In genomic region chr10:127612-128432, GRCh38 we compare ENCODE assay signal across 8 cellular contexts. TPM values are rescaled to one million over a fixed set of nuclear protein-coding genes. Genes with fewer than 3 reads are reported as not detected.
DNase-seq lines count a peak whose midpoint lies in the region; ATAC-seq, FAIRE-seq and TF ChIP-seq lines count a peak whose summit lies in the region.

No MANE protein-coding gene starts in this region.

- intact Hi-C loops in GM12878 (cut with micrococcal nuclease; ENCODE audit: unreplicated experiment): no loop called here

- RAD21 ChIA-PET in GM12878 (lab: Charles Lee; ENCODE audit: unreplicated experiment): no interaction called here

- TF ChIP-seq RAD21 in GM12878 (IDR thresholded peaks at IDR 0.05; ENCODE audit: insufficient read depth, low read depth, low read length): no peak

- no peak for TF ChIP-seq POLR2A in GM12878 (IDR thresholded peaks at IDR 0.05; ENCODE audit: low read depth, low read length)

- no peaks in the 10 kb centered on the region for H3K27me3 ChIP-seq in CD4-positive, CD25-positive, alpha-beta regulatory T cell (ENCODE audit: control insufficient read depth, insufficient read depth, low read length)
- H3K27me3 ChIP-seq in GM12878 (replicated peaks in 1 of 2; ENCODE audit: control insufficient read depth in 2 of 2, insufficient read depth in 2 of 2, low read length in 1 of 2): no peaks in the 10 kb centered on the region
- peaks cover 8% of the 10 kb centered on the region for H3K27me3 ChIP-seq in osteoblast (ENCODE audit: insufficient read depth, low read length)

- no peak for TF ChIP-seq CTCF in GM12878 (IDR thresholded peaks at IDR 0.05 in 2 of 3, conservative IDR thresholded peaks at IDR 0.05 in 1 of 3; ENCODE audit: control insufficient read depth in 2 of 3, extremely low read depth in 1 of 3, insufficient read depth in 1 of 3, low read depth in 3 of 3, low read length in 3 of 3)
- no peak for TF ChIP-seq CTCF in osteoblast (IDR thresholded peaks at IDR 0.05; ENCODE audit: extremely low read depth, low read depth, low read length)

- H3K27ac ChIP-seq in CD4-positive, CD25-positive, alpha-beta regulatory T cell (ENCODE audit: insufficient read depth, low read length, poor library complexity, severe bottlenecking): peak overlapping the region; percentile 81
- H3K27ac ChIP-seq in GM12878 (ENCODE audit: control insufficient read depth, insufficient read depth): peak overlapping the region; percentile 43; the same call in 1 of the 2 replicates
- H3K27ac ChIP-seq in osteoblast (ENCODE audit: low read depth, low read length): no peak overlapping the region

- no peaks in the 10 kb centered on the region for H3K79me2 ChIP-seq in GM12878 (ENCODE audit: control insufficient read depth, insufficient read depth, low read length)
- no peaks in the 10 kb centered on the region for H3K79me2 ChIP-seq in osteoblast (ENCODE audit: insufficient read depth, low read length)

- 3% methylated on average over 9 of the region's 9 CpGs for WGBS in GM12878 (ENCODE audit: insufficient coverage, insufficient replicate concordance, low lambda C conversion rate, missing lambda C conversion rate)

- H3K27ac Mint-ChIP-seq in CD4-positive, CD25-positive, alpha-beta regulatory T cell: peak overlapping the region; percentile 69 to 89 (median 86)

- no peaks in the 10 kb centered on the region for H3K36me3 Mint-ChIP-seq in CD4-positive, CD25-positive, alpha-beta regulatory T cell

- H3K4me3 Mint-ChIP-seq in CD4-positive, CD25-positive, alpha-beta regulatory T cell: peak overlapping the region; percentile 88 to 94 (median 92)

- H2AFZ ChIP-seq in GM12878 (ENCODE audit: control insufficient read depth, low read depth, low read length): peak overlapping the region; percentile 29
- H2AFZ ChIP-seq in osteoblast (ENCODE audit: low read length): no peak overlapping the region

- no peak overlapping the region for H3K9ac ChIP-seq in GM12878 (ENCODE audit: control insufficient read depth, insufficient read depth, low read length)

- H3K4me1 ChIP-seq in CD4-positive, CD25-positive, alpha-beta regulatory T cell (ENCODE audit: control insufficient read depth, insufficient read depth, low read length, poor library complexity, severe bottlenecking): peaks cover 12% of the 10 kb centered on the region
- H3K4me1 ChIP-seq in GM12878 (ENCODE audit: control insufficient read depth, insufficient read depth, low read length) (no peaks in the 10 kb centered on the region), osteoblast (ENCODE audit: insufficient read depth, low read length) (peaks cover 6% of the 10 kb centered on the region)

- no peaks in the 10 kb centered on the region for H3K9me3 ChIP-seq in CD4-positive, CD25-positive, alpha-beta regulatory T cell (ENCODE audit: control insufficient read depth in 2 of 2, low read length in 2 of 2)
- H3K9me3 ChIP-seq in GM12878 (replicated peaks; ENCODE audit: control insufficient read depth, insufficient read depth, low read length): no peaks in the 10 kb centered on the region; the same call in 2 of the 3 replicates
- H3K9me3 ChIP-seq in osteoblast (ENCODE audit: low read depth, low read length): no peaks in the 10 kb centered on the region

- H3K4me3 ChIP-seq in CD4-positive, CD25-positive, alpha-beta regulatory T cell (ENCODE audit: low read depth, low read length): peak overlapping the region; percentile 95
- no peak overlapping the region for H3K4me3 ChIP-seq in GM12878
- no peak overlapping the region for H3K4me3 ChIP-seq in osteoblast (ENCODE audit: insufficient read depth, low read length)

- H3K36me3 ChIP-seq in CD4-positive, CD25-positive, alpha-beta regulatory T cell (ENCODE audit: control insufficient read depth, insufficient read depth, low read length): no peaks in the 10 kb centered on the region
- H3K36me3 ChIP-seq in GM12878 (ENCODE audit: control insufficient read depth in 2 of 2, insufficient read depth in 2 of 2, low read length in 1 of 2) (no peaks in the 10 kb centered on the region), osteoblast (ENCODE audit: insufficient read depth, low read length) (no peaks in the 10 kb centered on the region)

- peaks cover 12% of the 10 kb centered on the region for H3K27me3 Mint-ChIP-seq in CD4-positive, CD25-positive, alpha-beta regulatory T cell

- DNase-seq in CD4-positive, CD25-positive, alpha-beta regulatory T cell: peak in 2 of 3 donors; percentile 42 to 79
- DNase-seq in Kasumi-1 (lab: John Stamatoyannopoulos, UW) (peak; percentile 96 to 98), GM12878 (ENCODE audit: low read depth, low spot score) (peak; percentile 65), NCI-H146 (lab: John Stamatoyannopoulos, UW) (no peak), C1 segment of cervical spinal cord (lab: John Stamatoyannopoulos, UW) (no peak), SW 1271 (lab: John Stamatoyannopoulos, UW) (no peak), osteoblast (ENCODE audit: insufficient read length, low spot score, missing footprints) (no peak)

- H3K9me3 Mint-ChIP-seq in CD4-positive, CD25-positive, alpha-beta regulatory T cell: peaks cover 0 to 6% (median 2%) of the 10 kb centered on the region in 7 donors

- FAIRE-seq in GM12878 (lab: Jason Lieb, UNC): peak; percentile 88

- in situ Hi-C loops in GM12878 (cut with MboI): no loop called here

- no TSS peak for BruUV-seq in GM12878 (replicated peaks; lab: Mats Ljungman, UMichigan)

- no peaks in the 10 kb centered on the region for H4K20me1 ChIP-seq in GM12878 (ENCODE audit: control insufficient read depth, insufficient read depth)
- no peaks in the 10 kb centered on the region for H4K20me1 ChIP-seq in osteoblast (ENCODE audit: insufficient read depth, low read length)

- peak; percentile 58 to 61 for ATAC-seq in CD4-positive, CD25-positive, alpha-beta regulatory T cell (ENCODE audit: low read depth in 2 of 2)
- ATAC-seq in GM19468 (IDR thresholded peaks at IDR 0.05; ENCODE audit: extremely low read depth, unreplicated experiment) (peak; percentile 38), GM12878 (peak; percentile 88)

- POLR2A ChIA-PET in GM12878 (lab: Charles Lee): no interaction called here

- H3K4me2 ChIP-seq in GM12878 (ENCODE audit: control insufficient read depth, insufficient read depth) (peak overlapping the region; percentile 15; the same call in 1 of the 2 replicates), osteoblast (ENCODE audit: insufficient read depth, low read length) (no peak overlapping the region)

- TF ChIP-seq EP300 in GM12878 (IDR thresholded peaks at IDR 0.05; ENCODE audit: borderline replicate concordance in 1 of 2, control insufficient read depth in 1 of 2, low read depth in 2 of 2, low read length in 2 of 2): no peak

- peaks cover 10 to 29% (median 17%) of the 10 kb centered on the region in 4 donors for H3K4me1 Mint-ChIP-seq in CD4-positive, CD25-positive, alpha-beta regulatory T cell

- SMC1A ChIA-PET in GM12878 (lab: Charles Lee; ENCODE audit: uncharacterized antibody, unreplicated experiment): no interaction called here

- CTCF ChIA-PET in GM12878 (lab: Yijun Ruan, JAX): no interaction called here

TF ChIP-seq in GM12878, 131 proteins besides CTCF, POLR2A, EP300 and RAD21 (continues in another document):
- 0 out of 2 replicates have a peak, but pooled peaks have one; percentile 21 for TF ChIP-seq GABPA (IDR thresholded peaks at IDR 0.05; ENCODE audit: low read depth)
- no peak for TF ChIP-seq PAX8 (IDR thresholded peaks at IDR 0.05)
- TF ChIP-seq NBN (IDR thresholded peaks at IDR 0.05): peak; percentile 43; the same call in 1 of the 2 replicates
- no peak for TF ChIP-seq CEBPB (IDR thresholded peaks at IDR 0.05; ENCODE audit: borderline replicate concordance in 1 of 2, low read depth in 2 of 2, low read length in 2 of 2)
- TF ChIP-seq TCF12 (IDR thresholded peaks at IDR 0.05; ENCODE audit: low read depth, low read length): no peak
- peak; percentile 56; the same call in 1 of the 2 replicates for TF ChIP-seq CREB1 (IDR thresholded peaks at IDR 0.05; ENCODE audit: low read depth)
- 0 out of 2 replicates have a peak, but pooled peaks have one; percentile 9 for TF ChIP-seq CREM (IDR thresholded peaks at IDR 0.05; ENCODE audit: low read depth)
- TF ChIP-seq PAX5 (IDR thresholded peaks at IDR 0.05; ENCODE audit: borderline replicate concordance, low read depth, low read length): peak; percentile 36; the same call in 1 of the 2 replicates
- TF ChIP-seq RCOR1 (conservative IDR thresholded peaks at IDR 0.05; ENCODE audit: low read depth, low read length): no peak
- no peak for TF ChIP-seq SUZ12 (IDR thresholded peaks at IDR 0.05; ENCODE audit: unreplicated experiment)
- TF ChIP-seq SMARCA5 (IDR thresholded peaks at IDR 0.05): peak; percentile 59; the same call in 1 of the 2 replicates
- peak; percentile 25 to 48; a peak in 2 of 4 replicates for TF ChIP-seq IKZF2 (IDR thresholded peaks at IDR 0.05)
- TF ChIP-seq ETV6 (conservative IDR thresholded peaks at IDR 0.05 in 1 of 2, IDR thresholded peaks at IDR 0.05 in 1 of 2; ENCODE audit: borderline replicate concordance in 1 of 2, low read depth in 1 of 2): peak in 1 of 2 experiments; percentile 48; a peak in 1 of 4 replicates

RNA-seq across cellular contexts. Expression of gene ZMYND11, which starts 7.4 kb away (rescaled TPM):
- 44.2 TPM for total RNA-seq in CD4-positive, CD25-positive, alpha-beta regulatory T cell
- polyA plus RNA-seq in CD4-positive, CD25-positive, alpha-beta regulatory T cell: 10 to 100 TPM; 24.8 to 32.9 (median 31.7) TPM
- 25.5 and 26.7 TPM in 2 replicates for total RNA-seq in GM12878 (2013; cell fraction: nucleolus; rRNA removed)
- total RNA-seq in GM12878 (2014; rRNA removed) (11.9 and 13.8 TPM in 2 replicates), GM12878 (2014; rRNA removed; fragmentation: Illumina TruSeq; extraction: Trizol) (14.9 and 17.0 TPM in 2 replicates), GM12878 (2021) (13.3 and 16.8 TPM in 2 replicates), osteoblast (56.5 and 60.4 TPM in 2 replicates)
- polyA plus RNA-seq in GM12878 (2011; ENCODE audit: low read depth): 6.2 TPM
- polyA plus RNA-seq in GM12878 (2011; rRNA removed) (24.4 and 28.4 TPM in 2 replicates), GM12878 (2014; fragmentation: Illumina TruSeq; extraction: Trizol) (18.2 and 19.0 TPM in 2 replicates), GM12878 (2014; fragmentation: Nextera tagmentation; extraction: Ambion mirVana) (1 to 10 TPM; 3.3 to 5.4 TPM), GM12878 (2014; rRNA removed) (11.5 and 12.4 TPM in 2 replicates), GM12878 (2016; fragmentation: Nextera tagmentation; extraction: Ambion mirVana) (10 to 100 TPM; 11.7 to 13.9 TPM)
- 7.5 and 8.8 TPM in 2 replicates for polyA plus RNA-seq in GM12878 (2011; cell fraction: cytosol; rRNA removed)
- polyA plus RNA-seq in GM12878 (2011; cell fraction: nucleus; rRNA removed): 25.7 and 26.2 TPM in 2 replicates
- 6.0 and 8.9 TPM in 2 replicates for polyA plus RNA-seq in GM12878 (2012)
- polyA minus RNA-seq in GM12878 (2011; rRNA and poly(A)+ RNA removed): 14.9 and 22.2 TPM in 2 replicates
- polyA minus RNA-seq in GM12878 (2011; cell fraction: cytosol; rRNA and poly(A)+ RNA removed): 7.6 and 8.4 TPM in 2 replicates
- 5.0 and 8.3 TPM in 2 replicates for polyA minus RNA-seq in GM12878 (2011; cell fraction: nucleus; rRNA and poly(A)+ RNA removed)

Comparison
In these comparisons a context has a peak if more than half of its experiments do, and no peak if none do; other contexts are left out.
1. ATAC-seq: peak in every context shown above with its lines; median percentile 88 in GM12878; 60 in CD4-positive, CD25-positive, alpha-beta regulatory T cell; 38 in GM19468.
2. DNase-seq: peak in CD4-positive, CD25-positive, alpha-beta regulatory T cell (2 of 3), Kasumi-1 (2 of 2) and GM12878 (single experiment); none in NCI-H146 (single experiment), C1 segment of cervical spinal cord (0 of 14), SW 1271 (0 of 2) and osteoblast (single experiment).